25 cellular contexts compared by ENCODE assay signal in the genomic region with DNA sequence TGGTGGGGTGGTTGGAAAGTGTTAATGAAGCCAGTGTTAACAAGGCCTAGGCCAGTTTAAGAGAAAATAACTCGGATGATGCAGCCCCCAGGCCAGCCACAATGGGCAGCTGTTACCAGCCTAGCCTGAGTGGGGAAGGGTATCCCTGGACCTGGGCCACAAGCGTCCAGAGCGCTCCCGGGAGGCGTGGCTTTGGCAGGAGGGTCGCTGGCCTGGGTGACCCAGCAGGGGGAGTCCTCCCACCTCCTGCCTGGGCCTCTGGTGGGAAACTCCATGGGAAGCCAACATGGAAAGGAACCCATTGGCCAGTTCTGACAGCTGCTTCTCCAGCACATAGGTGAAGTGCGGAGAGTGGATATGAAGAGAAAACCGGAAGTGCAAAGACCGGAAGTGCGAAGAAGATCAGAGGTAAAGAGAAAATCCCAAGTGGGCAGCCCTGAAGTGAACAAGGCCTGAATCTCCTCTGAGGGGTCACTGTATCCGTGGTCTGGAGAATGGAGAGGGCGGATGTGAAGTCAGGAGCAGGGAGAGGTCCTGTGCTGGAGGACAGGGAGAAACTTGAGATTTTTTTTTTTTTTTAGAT.
"Had no signal": no experiment of that assay in that cellular context is flagged by ENCODE, and none has a peak within 500 bp of the region (broad histone marks: within the 10 kb centered on the region; RNA-seq: fewer than 3 reads in every experiment).

No MANE protein-coding gene starts in this region.

- H3K4me1 ChIP-seq: breast epithelium, heart left ventricle, left lung, right lobe of liver, thyroid gland had no signal

- FAIRE-seq: islet of Langerhans, TTC549 had no signal

- H3K27ac ChIP-seq: breast epithelium, heart left ventricle, left lung, ovary, right lobe of liver, thyroid gland, VCaP had no signal

- ATAC-seq: activated naive CD8-positive, alpha-beta T cell treated with anti-CD3 and anti-CD28 coated beads, Interleukin-2, amount 50 U/mL, for 24 hours; activated T-cell treated with anti-CD3 and anti-CD28 coated beads, Interleukin-2, amount 50 U/mL, for 4 hours; activated T-helper 17 cell treated with anti-CD3 and anti-CD28 coated beads, Interleukin-2, amount 50 U/mL, for 72 hours; esophagus mucosa; heart left ventricle; left lung had no signal

- H3K9me3 ChIP-seq: ovary, right lobe of liver, thyroid gland had no signal

- H3K4me3 ChIP-seq: breast epithelium, heart left ventricle, left lung, lung, ovary, right lobe of liver, thyroid gland had no signal

- DNase-seq: activated CD4-positive, alpha-beta memory T cell treated with anti-CD3 and anti-CD28 coated beads for 36 hours; activated CD4-positive, alpha-beta T cell treated with anti-CD3 and anti-CD28 coated beads, Interleukin-2, amount 10 ng/mL, durations not matched to agents 24 days and 14 days; activated CD4-positive, CD25-positive, alpha-beta regulatory T cell treated with anti-CD3 and anti-CD28 coated beads, Interleukin-2, amount 50 U/mL, for 72 hours; activated CD8-positive, alpha-beta memory T cell treated with anti-CD3 and anti-CD28 coated beads, Interleukin-2, amount 50 U/mL, for 48 hours; activated gamma-delta T cell treated with Interleukin-2 at 50 U/mL for 16 hours; activated naive CD8-positive, alpha-beta T cell treated with anti-CD3 and anti-CD28 coated beads, Interleukin-2, amount 50 U/mL, for 24 hours; activated T-cell treated with anti-CD3 and anti-CD28 coated beads, Interleukin-2, amount 50 U/mL, for 4 hours; amygdala; central memory CD4-positive, alpha-beta T cell; foreskin fibroblast; heart left ventricle; hypothalamus; left lung; ovary; right lobe of liver; stimulated activated CD4-positive, alpha-beta T cell treated with anti-CD3 and anti-CD28 coated beads, Interleukin-4, amount 100 ng/mL, for 1 hour; T-helper 1 cell; thyroid gland had no signal

- H3K36me3 ChIP-seq: breast epithelium, heart left ventricle, left lung, ovary, right lobe of liver, thyroid gland had no signal

- H3K27me3 ChIP-seq: breast epithelium, heart left ventricle, left lung, ovary, right lobe of liver, thyroid gland had no signal
